ENCODE assay signal across 8 cellular contexts in the genomic region with DNA sequence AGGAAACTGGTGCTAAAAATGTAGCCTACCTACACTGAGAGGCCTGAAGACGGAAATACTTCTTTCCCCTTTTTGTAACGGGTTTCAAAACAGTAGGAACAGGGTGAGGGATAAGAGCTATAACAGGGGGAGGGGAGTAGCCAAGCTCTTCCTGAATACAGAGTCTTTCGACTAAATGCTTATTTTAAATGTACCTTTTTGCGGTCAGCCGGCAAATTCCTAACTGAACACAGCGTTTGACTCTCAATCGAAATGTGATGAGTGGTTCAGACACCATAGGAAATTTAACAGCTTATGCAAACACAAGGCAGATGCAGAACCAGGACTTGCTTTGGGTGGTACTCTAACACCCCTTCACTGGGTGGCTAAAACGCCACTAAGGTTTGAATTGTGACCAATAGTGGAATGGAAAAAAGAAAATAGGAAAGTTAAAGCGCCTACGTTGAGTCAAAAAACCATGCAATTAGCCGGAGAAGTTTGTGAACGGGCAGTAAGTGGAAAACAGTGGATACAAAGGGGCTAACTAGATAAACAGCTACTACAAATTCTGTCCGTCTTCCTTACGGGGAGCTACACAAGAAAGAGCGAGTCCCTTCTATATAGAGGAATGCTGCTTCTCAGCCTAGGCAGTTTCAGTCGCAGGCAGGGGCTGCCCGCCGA. TPM values are rescaled to one million over a fixed set of nuclear protein-coding genes. Genes with fewer than 3 reads are reported as not detected.
DNase-seq lines count a peak whose midpoint lies in the region; ATAC-seq and TF ChIP-seq lines count a peak whose summit lies in the region.

No MANE protein-coding gene starts in this region.

- peaks cover 45 to 71% (median 55%) of the 10 kb centered on the region in 7 donors for H3K4me1 Mint-ChIP-seq in naive thymus-derived CD4-positive, alpha-beta T cell

- H3K27me3 Mint-ChIP-seq in naive thymus-derived CD4-positive, alpha-beta T cell: peaks cover 0 to 21% (median 0%) of the 10 kb centered on the region in 5 donors

- H3K27ac ChIP-seq in heart left ventricle (peak overlapping the region; percentile 89 to 100 (median 99)), dorsolateral prefrontal cortex (peak overlapping the region in 56 of 59 donors; percentile 74 to 99 (median 96))
- H3K27ac ChIP-seq in naive thymus-derived CD4-positive, alpha-beta T cell (ENCODE audit: low read depth, low read length): peak overlapping the region; percentile 80

- H3K4me1 ChIP-seq in heart left ventricle: peaks cover 4 to 70% (median 49%) of the 10 kb centered on the region in 12 donors
- peaks cover 33 to 44% of the 10 kb centered on the region in 2 donors for H3K4me1 ChIP-seq in naive thymus-derived CD4-positive, alpha-beta T cell (ENCODE audit: control insufficient read depth in 2 of 2, insufficient read depth in 2 of 2, low read length in 2 of 2)

- H3K36me3 Mint-ChIP-seq in naive thymus-derived CD4-positive, alpha-beta T cell: peaks cover 0 to 26% (median 7%) of the 10 kb centered on the region in 5 donors

- peak overlapping the region; percentile 22 to 91 (median 88) for H3K27ac Mint-ChIP-seq in naive thymus-derived CD4-positive, alpha-beta T cell

- no peak for DNase-seq in heart left ventricle
- no peak for DNase-seq in left cardiac atrium
- peak; percentile 60 for DNase-seq in RKO (ENCODE audit: low spot score)
- no peak for DNase-seq in dorsolateral prefrontal cortex
- peak in 1 of 9 donors; percentile 3 for DNase-seq in naive thymus-derived CD4-positive, alpha-beta T cell

- POLR2A ChIA-PET in naive thymus-derived CD4-positive, alpha-beta T cell (lab: Charles Lee): interaction anchor here (0.7 to 2.6 kb wide), 9 partner anchors 8 to 208 kb away, joined by 3 to 32 read pairs (median 5); partner anchors contain the start of genes EXOC8, SPRTN and TSNAX

- no peak for TF ChIP-seq CTCF in heart left ventricle (IDR thresholded peaks at IDR 0.05)
- no peak for TF ChIP-seq CTCF in dorsolateral prefrontal cortex (IDR thresholded peaks at IDR 0.05 in 54 of 56, conservative IDR thresholded peaks at IDR 0.05 in 2 of 56; ENCODE audit: low read depth in 1 of 56, partially characterized antibody in 56 of 56)

- H3K4me3 ChIP-seq in heart left ventricle (peak overlapping the region; percentile 76 to 97 (median 84)), dorsolateral prefrontal cortex (peak overlapping the region; percentile 59 to 96 (median 83))
- peak overlapping the region; percentile 86 for H3K4me3 ChIP-seq in naive thymus-derived CD4-positive, alpha-beta T cell (ENCODE audit: low read length)

- no peaks in the 10 kb centered on the region for H3K9me3 Mint-ChIP-seq in naive thymus-derived CD4-positive, alpha-beta T cell

- CTCF ChIA-PET in naive thymus-derived CD4-positive, alpha-beta T cell (lab: Charles Lee): interaction anchor here (0.6 to 1.5 kb wide), 5 partner anchors 8 to 742 kb away, joined by 3 to 5 read pairs (median 4); no protein-coding TSS in a partner anchor

- intact Hi-C loops in heart left ventricle (cut with DNase I) (loop anchor here in 8 of 10 donors (2.0 to 10.0 kb wide), 9 partner anchors 43 to 182 kb away; partner anchors contain the start of gene TSNAX (in 5 of the 8)), left cardiac atrium (cut with DNase I) (no loop called here), dorsolateral prefrontal cortex (cut with DNase I) (loop anchor here (5.0 kb wide), 3 partner anchors 53 to 178 kb away; partner anchors contain the start of gene GNPAT (in 1 of the 2))
- intact Hi-C loops in naive thymus-derived CD4-positive, alpha-beta T cell (cut with micrococcal nuclease): loop anchor here (1.0 to 5.0 kb wide), 7 partner anchors 10 to 1353 kb away; partner anchors contain the start of genes ARV1 (in 1 of the 2), GALNT2 (in 1 of the 2), GNPAT (in 1 of the 2) and TTC13 (in 1 of the 2)

- H3K9me3 ChIP-seq in heart left ventricle: no peaks in the 10 kb centered on the region
- H3K9me3 ChIP-seq in naive thymus-derived CD4-positive, alpha-beta T cell (ENCODE audit: control insufficient read depth in 2 of 3, low read length in 3 of 3): no peaks in the 10 kb centered on the region

- peaks cover 0 to 6% (median 0%) of the 10 kb centered on the region in 9 donors for H3K36me3 ChIP-seq in heart left ventricle
- H3K36me3 ChIP-seq in naive thymus-derived CD4-positive, alpha-beta T cell (ENCODE audit: control insufficient read depth in 2 of 3, insufficient read depth in 3 of 3, low read length in 3 of 3): no peaks in the 10 kb centered on the region

- no peaks in the 10 kb centered on the region for H3K27me3 ChIP-seq in heart left ventricle
- H3K27me3 ChIP-seq in dorsolateral prefrontal cortex: no peaks in the 10 kb centered on the region
- H3K27me3 ChIP-seq in naive thymus-derived CD4-positive, alpha-beta T cell (ENCODE audit: control insufficient read depth in 2 of 2, insufficient read depth in 2 of 2, low read length in 2 of 2): no peaks in the 10 kb centered on the region

- WGBS in heart left ventricle, 4 donors: 0 to 1% (median 0%) methylated on average over 18 of the region's 18 CpGs

- peak in 1 of 4 donors; percentile 29 for ATAC-seq in heart left ventricle
- no peak for ATAC-seq in left cardiac atrium
- ATAC-seq in naive thymus-derived CD4-positive, alpha-beta T cell: no peak
- no peak for ATAC-seq in esophagus mucosa
- ATAC-seq in HG03342 (IDR thresholded peaks at IDR 0.05; ENCODE audit: unreplicated experiment): no peak
- ATAC-seq in GM18873 (IDR thresholded peaks at IDR 0.05; ENCODE audit: low FRiP score, unreplicated experiment): no peak

- peak overlapping the region; percentile 83 to 97 (median 90) for H3K4me3 Mint-ChIP-seq in naive thymus-derived CD4-positive, alpha-beta T cell

- TF ChIP-seq POLR2A in heart left ventricle (IDR thresholded peaks at IDR 0.05): no peak

RNA-seq across cellular contexts. Expression of gene EGLN1, which starts 1.7 kb away (rescaled TPM):
- total RNA-seq in heart left ventricle (100 to 1,000 TPM in 1 of 9 donors, 10 to 100 TPM in 8; 51.6 to 122 (median 77.8) TPM), left cardiac atrium (10 to 100 TPM; 53.6 to 85.0 TPM), dorsolateral prefrontal cortex (10 to 100 TPM; 28.2 to 54.6 (median 39.0) TPM), esophagus mucosa (16.7 TPM)
- polyA plus RNA-seq in heart left ventricle: 10 to 100 TPM; 20.8 to 59.2 TPM
- 10 to 100 TPM; 13.6 to 38.9 (median 23.0) TPM for total RNA-seq in naive thymus-derived CD4-positive, alpha-beta T cell
- polyA plus RNA-seq in naive thymus-derived CD4-positive, alpha-beta T cell: 10 to 100 TPM; 20.2 to 21.9 TPM

Comparison
In these comparisons a context has a peak if more than half of its experiments do, and no peak if none do; other contexts are left out.
1. intact Hi-C loops: an anchor here in heart left ventricle (2.0 to 10.0 kb wide), dorsolateral prefrontal cortex (5.0 kb wide) and naive thymus-derived CD4-positive, alpha-beta T cell (1.0 to 5.0 kb wide); none called in left cardiac atrium.